8 cellular contexts compared by ENCODE assay signal in genomic region chr1:43990271-43991199, GRCh38. TPM values are rescaled to one million over a fixed set of nuclear protein-coding genes. Genes with fewer than 3 reads are reported as not detected.
A peak's percentile ranks its signal among the peaks of the same experiment; 100 is the strongest.
DNase-seq lines count a peak whose midpoint lies in the region; ATAC-seq and TF ChIP-seq lines count a peak whose summit lies in the region.

No MANE protein-coding gene starts in this region.

- no peaks in the 10 kb centered on the region for H3K27me3 ChIP-seq in Loucy (ENCODE audit: insufficient read depth, low read length, poor library complexity, severe bottlenecking)
- H3K27me3 ChIP-seq in colonic mucosa: no peaks in the 10 kb centered on the region

- H3K4me1 Mint-ChIP-seq in naive B cell: peaks cover 24 to 38% (median 36%) of the 10 kb centered on the region in 3 donors

- intact Hi-C loops in colonic mucosa (cut with DNase I): no loop called here
- intact Hi-C loops in posterior vena cava (cut with DNase I): loop anchor here in 1 of 2 donors (5.0 kb wide), 1 partner anchor 438 kb away; no protein-coding TSS in a partner anchor

- peak overlapping the region; percentile 96; the same call in 1 of the 2 replicates for H2AFZ ChIP-seq in Loucy (ENCODE audit: low read length)

- no peaks in the 10 kb centered on the region for H3K9me2 ChIP-seq in Loucy (replicated peaks; ENCODE audit: low read depth, low read length)

- H3K9me3 ChIP-seq in Loucy (ENCODE audit: insufficient read depth, low read depth, low read length) (no peaks in the 10 kb centered on the region), colonic mucosa (no peaks in the 10 kb centered on the region)

- H3K27ac ChIP-seq in C4-2B (peak overlapping the region; percentile 75), colonic mucosa (peak overlapping the region; percentile 80)

- peak overlapping the region in 3 of 6 donors; percentile 15 to 96 (median 89) for H3K27ac Mint-ChIP-seq in naive B cell

- TF ChIP-seq CTCF in C4-2B (conservative IDR thresholded peaks at IDR 0.05) (no peak), Loucy (conservative IDR thresholded peaks at IDR 0.05; ENCODE audit: low read length) (peak; percentile 37), colonic mucosa (IDR thresholded peaks at IDR 0.05) (no peak)

- peak overlapping the region; percentile 61 for H3K9ac ChIP-seq in Loucy (ENCODE audit: low read depth, low read length, poor library complexity, severe bottlenecking)
- peak overlapping the region; percentile 79 to 81 for H3K9ac ChIP-seq in colonic mucosa (ENCODE audit: low read depth in 2 of 2, low read length in 2 of 2)

- DNase-seq in colonic mucosa (peak; percentile 40), naive B cell (no peak), posterior vena cava (ENCODE audit: low spot score) (no peak), activated gamma-delta T cell (lab: John Stamatoyannopoulos, UW) (no peak)

- H3F3A ChIP-seq in Loucy (ENCODE audit: low read depth): no peaks in the 10 kb centered on the region

- H3K4me3 ChIP-seq in Loucy (ENCODE audit: low read length, poor library complexity, severe bottlenecking) (peak overlapping the region; percentile 74), colonic mucosa (peak overlapping the region; percentile 76)

- ATAC-seq in naive B cell (ENCODE audit: low read depth in 2 of 2) (no peak), GM18517 (IDR thresholded peaks at IDR 0.05; ENCODE audit: unreplicated experiment) (no peak), HG03457 (IDR thresholded peaks at IDR 0.05; ENCODE audit: unreplicated experiment) (no peak)

- H3K9me3 Mint-ChIP-seq in naive B cell: no peaks in the 10 kb centered on the region

- H3K4me3 Mint-ChIP-seq in naive B cell: peak overlapping the region; percentile 91 to 98 (median 95)

- no peaks in the 10 kb centered on the region for H3K27me3 Mint-ChIP-seq in naive B cell

- H3K36me3 ChIP-seq in Loucy (ENCODE audit: insufficient read depth, low read length) (no peaks in the 10 kb centered on the region; the same call in 1 of the 2 replicates), colonic mucosa (no peaks in the 10 kb centered on the region)

- no peaks in the 10 kb centered on the region for H3K79me2 ChIP-seq in Loucy (ENCODE audit: insufficient read depth, low read length)

- no peaks in the 10 kb centered on the region for H3K36me3 Mint-ChIP-seq in naive B cell

- H3K4me2 ChIP-seq in Loucy (ENCODE audit: low read depth, low read length, poor library complexity, severe bottlenecking): peak overlapping the region; percentile 75

- H3K4me1 ChIP-seq in Loucy (ENCODE audit: insufficient read depth, low read length, poor library complexity, severe bottlenecking) (peaks cover 10% of the 10 kb centered on the region), colonic mucosa (no peaks in the 10 kb centered on the region)

- H4K20me1 ChIP-seq in Loucy (ENCODE audit: insufficient read depth, low read length, poor library complexity, severe bottlenecking): no peaks in the 10 kb centered on the region

RNA-seq across cellular contexts. Expression of gene CCDC24, which starts 0.9 kb away (rescaled TPM):
- total RNA-seq in colonic mucosa (10 to 100 TPM; 20.3 to 24.6 TPM), posterior vena cava (1 to 10 TPM; 2.5 to 4.1 TPM)
- 1 to 10 TPM in 5 of 6 donors, under 1 TPM in 1; 0.89 to 4.0 (median 2.0) TPM for polyA plus RNA-seq in naive B cell (ENCODE audit: low read depth in 6 of 6)

RNA-seq across cellular contexts. Expression of gene B4GALT2, which starts 11.5 kb away (rescaled TPM):
- total RNA-seq in colonic mucosa (10 to 100 TPM; 26.6 to 38.5 TPM), posterior vena cava (10 to 100 TPM; 39.0 to 45.7 TPM)
- polyA plus RNA-seq in naive B cell (ENCODE audit: low read depth in 6 of 6): 1 to 10 TPM in 1 of 6 donors, under 1 TPM in 4, not detected in 1; 0.16 to 1.6 (median 0.37) TPM

RNA-seq across cellular contexts. Expression of gene ATP6V0B, which starts 15.8 kb away (rescaled TPM):
- total RNA-seq in colonic mucosa (100 to 1,000 TPM; 183 to 270 TPM), posterior vena cava (10 to 100 TPM; 69.4 to 77.4 TPM)
- 100 to 1,000 TPM; 264 to 432 (median 286) TPM for polyA plus RNA-seq in naive B cell (ENCODE audit: low read depth in 6 of 6)

RNA-seq across cellular contexts. Expression of gene DPH2, which starts 20.7 kb away (rescaled TPM):
- 10 to 100 TPM; 11.5 to 43.1 TPM for total RNA-seq in colonic mucosa
- polyA plus RNA-seq in naive B cell (ENCODE audit: low read depth in 6 of 6): 10 to 100 TPM; 23.4 to 58.5 (median 30.9) TPM
- 10 to 100 TPM; 13.5 to 14.5 TPM for total RNA-seq in posterior vena cava

RNA-seq across cellular contexts. Expression of gene SLC6A9, which starts 40.7 kb away (rescaled TPM):
- 10 to 100 TPM; 21.7 to 26.1 TPM for total RNA-seq in colonic mucosa
- not detected for polyA plus RNA-seq in naive B cell (ENCODE audit: low read depth in 6 of 6)
- total RNA-seq in posterior vena cava: 10 to 100 TPM in 1 of 2 donors, 1 to 10 TPM in 1; 7.8 to 12.2 TPM

Comparison
In these comparisons a context has a peak if more than half of its experiments do, and no peak if none do; other contexts are left out.
1. RNA of gene CCDC24, which starts 0.9 kb away (total RNA-seq): 20.3 to 24.6 TPM in colonic mucosa; 2.5 to 4.1 TPM in posterior vena cava; every median in the first group is over 4 times any median in the second.